Comparison of ENCODE assay signal across 8 cellular contexts in the genomic region with DNA sequence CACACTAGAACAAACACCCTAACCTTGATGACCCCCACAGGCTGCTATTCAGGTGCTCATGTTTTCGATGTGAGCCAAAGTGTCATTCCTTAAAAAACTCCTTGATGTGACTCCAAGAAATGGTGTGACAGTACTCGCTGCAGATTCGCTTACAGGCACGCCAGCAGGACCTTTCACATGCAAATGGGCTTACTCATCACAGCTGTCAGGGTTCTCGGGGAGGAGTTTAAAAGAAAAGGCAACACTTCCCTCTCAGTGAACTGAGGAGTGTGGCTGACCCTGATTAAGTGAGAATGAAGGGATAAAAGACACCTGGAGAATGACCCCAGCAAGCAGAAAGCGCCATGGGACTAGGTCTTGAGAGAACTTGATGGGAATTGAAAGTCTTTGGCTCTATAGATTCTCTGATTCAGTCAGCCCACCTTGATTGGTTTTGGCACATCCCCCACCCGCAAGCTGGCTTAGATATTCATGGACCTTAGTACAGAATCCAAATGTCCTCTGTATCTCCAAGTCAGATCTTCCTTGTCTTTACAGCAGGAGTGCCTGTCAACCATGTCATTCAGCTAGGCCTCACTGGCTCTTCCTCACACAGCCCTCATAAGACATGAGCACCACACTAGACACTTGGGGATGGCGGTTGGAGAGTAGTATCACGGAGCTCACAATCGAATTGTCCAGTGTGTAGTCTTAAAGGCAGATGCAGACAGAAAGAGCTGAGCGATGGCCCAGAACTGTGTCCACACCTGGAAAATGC.
DNase-seq lines count a peak whose midpoint lies in the region; ATAC-seq and TF ChIP-seq lines count a peak whose summit lies in the region.

No MANE protein-coding gene starts in this region.

- H3K27ac Mint-ChIP-seq in Caco-2 (ENCODE audit: unreplicated experiment): peak overlapping the region; percentile 40
- no peak overlapping the region for H3K27ac Mint-ChIP-seq in activated CD4-positive, alpha-beta T cell treated with anti-CD3 and anti-CD28 coated beads for 36 hours

- H3K27me3 ChIP-seq in Caco-2 (replicated peaks; ENCODE audit: control insufficient read depth, insufficient read depth, low read length): no peaks in the 10 kb centered on the region

- H3K36me3 ChIP-seq in Caco-2 (ENCODE audit: control insufficient read depth, insufficient read depth, low read length): no peaks in the 10 kb centered on the region; the same call in 1 of the 2 replicates

- H3K4me1 Mint-ChIP-seq in Caco-2 (ENCODE audit: low read depth, unreplicated experiment): no peaks in the 10 kb centered on the region
- peaks cover 17% of the 10 kb centered on the region for H3K4me1 Mint-ChIP-seq in activated CD4-positive, alpha-beta T cell treated with anti-CD3 and anti-CD28 coated beads for 36 hours

- intact Hi-C loops in Caco-2 (cut with micrococcal nuclease; ENCODE audit: unreplicated experiment): no loop called here
- intact Hi-C loops in activated CD4-positive, alpha-beta T cell treated with anti-CD3 and anti-CD28 coated beads for 36 hours (cut with DNase I, micrococcal nuclease): no loop called here

- CTCF ChIA-PET in Caco-2 (lab: Charles Lee): no interaction called here
- CTCF ChIA-PET in activated CD4-positive, alpha-beta T cell treated with anti-CD3 and anti-CD28 coated beads for 36 hours (lab: Charles Lee): interaction anchor here (1.0 to 1.7 kb wide), 3 partner anchors 12 to 83 kb away, joined by 3 to 5 read pairs (median 5); a partner anchor contains a TSS

- H3K9me3 Mint-ChIP-seq in Caco-2 (ENCODE audit: unreplicated experiment): no peaks in the 10 kb centered on the region
- H3K9me3 Mint-ChIP-seq in activated CD4-positive, alpha-beta T cell treated with anti-CD3 and anti-CD28 coated beads for 36 hours (ENCODE audit: low read depth): no peaks in the 10 kb centered on the region

- POLR2A ChIA-PET in Caco-2 (lab: Charles Lee): no interaction called here
- POLR2A ChIA-PET in activated CD4-positive, alpha-beta T cell treated with anti-CD3 and anti-CD28 coated beads for 36 hours (lab: Charles Lee): no interaction called here

- no TSS peak for BruUV-seq in Caco-2 (replicated peaks; lab: Mats Ljungman, UMichigan)

- no peak for TF ChIP-seq CTCF in Caco-2 (IDR thresholded peaks at IDR 0.05; ENCODE audit: insufficient read depth in 1 of 2, low read depth in 1 of 2, low read length in 1 of 2, severe bottlenecking in 1 of 2, unreplicated experiment in 1 of 2)

- H3K27me3 Mint-ChIP-seq in Caco-2 (ENCODE audit: insufficient read depth, unreplicated experiment): no peaks in the 10 kb centered on the region
- H3K27me3 Mint-ChIP-seq in activated CD4-positive, alpha-beta T cell treated with anti-CD3 and anti-CD28 coated beads for 36 hours: no peaks in the 10 kb centered on the region

- DNase-seq in Caco-2 (no peak), iris pigment epithelial cell (ENCODE audit: low read depth) (peak; percentile 90), activated gamma-delta T cell treated with Interleukin-2 at 50 U/mL for 16 hours (no peak), GDM1 (lab: John Stamatoyannopoulos, UW) (no peak)
- DNase-seq in activated CD4-positive, alpha-beta T cell treated with anti-CD3 and anti-CD28 coated beads for 36 hours: no peak

- no peaks in the 10 kb centered on the region for H3K36me3 Mint-ChIP-seq in Caco-2 (ENCODE audit: insufficient read depth, unreplicated experiment)
- peaks cover 2% of the 10 kb centered on the region for H3K36me3 Mint-ChIP-seq in activated CD4-positive, alpha-beta T cell treated with anti-CD3 and anti-CD28 coated beads for 36 hours (ENCODE audit: low read depth)

- peak; percentile 42 for ATAC-seq in GM21786 (IDR thresholded peaks at IDR 0.05; ENCODE audit: unreplicated experiment)
- peak; percentile 42; the same call in 2 of the 3 replicates for ATAC-seq in SK-N-SH treated with all-trans-retinoic acid at 6 μM for 48 hours
- ATAC-seq in activated CD4-positive, alpha-beta T cell treated with anti-CD3 and anti-CD28 coated beads for 36 hours: no peak
- no peak for ATAC-seq in HG03378 (IDR thresholded peaks at IDR 0.05; ENCODE audit: unreplicated experiment)

- no peak overlapping the region for H3K4me3 ChIP-seq in Caco-2 (ENCODE audit: low read depth, low read length)

- no peaks in the 10 kb centered on the region for H3K4me1 ChIP-seq in Caco-2

- H3K4me3 Mint-ChIP-seq in Caco-2 (ENCODE audit: unreplicated experiment): no peak overlapping the region
- no peak overlapping the region for H3K4me3 Mint-ChIP-seq in activated CD4-positive, alpha-beta T cell treated with anti-CD3 and anti-CD28 coated beads for 36 hours

- H3K9me3 ChIP-seq in Caco-2: no peaks in the 10 kb centered on the region

TF ChIP-seq in SK-N-SH treated with all-trans-retinoic acid at 6 μM for 48 hours, 23 proteins besides CTCF, POLR2A, EP300 and RAD21:
- TF ChIP-seq PPARA (CRISPR knock-in tag; IDR thresholded peaks at IDR 0.05; ENCODE audit: borderline replicate concordance) (no peak), TOX (CRISPR knock-in tag; IDR thresholded peaks at IDR 0.05; ENCODE audit: borderline replicate concordance) (no peak)

Comparison
In these comparisons a context has a peak if more than half of its experiments do, and no peak if none do; other contexts are left out.
1. ATAC-seq: peak in GM21786 (single experiment) and SK-N-SH treated with all-trans-retinoic acid at 6 μM for 48 hours (single experiment); none in activated CD4-positive, alpha-beta T cell treated with anti-CD3 and anti-CD28 coated beads for 36 hours (single experiment) and HG03378 (single experiment).